Comparison of ENCODE assay signal across 9 cellular contexts in the genomic region with DNA sequence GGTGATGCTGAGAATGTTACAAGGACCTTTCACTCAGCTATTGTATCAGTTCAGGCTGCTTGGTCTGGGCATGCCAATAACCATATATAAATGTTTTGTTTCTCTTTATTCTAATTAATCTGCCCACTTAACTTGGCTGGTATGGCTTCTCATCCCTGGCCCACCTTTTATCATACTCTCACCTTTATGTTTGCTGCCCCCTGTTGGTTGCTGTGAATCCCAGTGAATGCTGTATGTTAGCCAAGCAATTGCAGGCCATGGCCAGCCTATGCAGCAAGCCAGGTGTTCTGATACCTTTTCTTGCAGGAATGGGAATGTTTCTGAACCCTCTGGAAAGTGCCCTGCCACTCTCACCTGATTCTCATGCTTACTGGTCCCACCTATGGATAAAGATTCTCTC. TPM values are rescaled to one million over a fixed set of nuclear protein-coding genes. Genes with fewer than 3 reads are reported as not detected.
DNase-seq lines count a peak whose midpoint lies in the region; ATAC-seq and TF ChIP-seq lines count a peak whose summit lies in the region.
"Had no signal": no experiment of that assay in that cellular context is flagged by ENCODE, and none has a peak within 500 bp of the region (broad histone marks: within the 10 kb centered on the region; RNA-seq: fewer than 3 reads in every experiment).

No MANE protein-coding gene starts in this region.

- intact Hi-C loops in gastrocnemius medialis (cut with DNase I; ENCODE audit: low total_unique reads): no loop called here

- in situ Hi-C loops in gastrocnemius medialis (cut with MboI; ENCODE audit: low sequenced_read_pairs in 4 of 4): no loop called here

- ATAC-seq in gastrocnemius medialis (no peak), HG02678 (IDR thresholded peaks at IDR 0.05; ENCODE audit: unreplicated experiment) (no peak)

- no peaks in the 10 kb centered on the region for H3K36me3 ChIP-seq in GM06990 (ENCODE audit: control insufficient read depth, insufficient read depth, low read length)
- no peaks in the 10 kb centered on the region for H3K36me3 ChIP-seq in gastrocnemius medialis

- TF ChIP-seq POLR2A in gastrocnemius medialis (IDR thresholded peaks at IDR 0.05): no peak

- no peaks in the 10 kb centered on the region for H3K4me1 ChIP-seq in gastrocnemius medialis

- H3K9me3 ChIP-seq in AG04450 (ENCODE audit: control insufficient read depth, insufficient read depth, low read length) (no peaks in the 10 kb centered on the region), gastrocnemius medialis (no peaks in the 10 kb centered on the region)

- CTCF ChIA-PET in AG04450 (lab: Charles Lee): interaction anchor here (1.3 to 3.7 kb wide), 4 partner anchors 150 to 479 kb away, joined by 3 to 15 read pairs (median 10); no protein-coding TSS in a partner anchor

- H3K4me3 ChIP-seq in AG04450 (ENCODE audit: low read depth, low read length) (no peak overlapping the region), GM06990 (replicated peaks; ENCODE audit: low read depth, low read length) (no peak overlapping the region), foreskin fibroblast (ENCODE audit: low read depth in 1 of 2, low read length in 2 of 2) (no peak overlapping the region), gastrocnemius medialis (no peak overlapping the region)

- POLR2A ChIA-PET in AG04450 (lab: Yijun Ruan, JAX): no interaction called here

- DNase-seq in AG04450 (ENCODE audit: low read depth, low spot score): no peak
- DNase-seq in GM06990 (ENCODE audit: extremely low read depth, insufficient read length): no peak
- peak; percentile 69 for DNase-seq in NCI-H748 treated with DMSO at 0.1 percent for 48 hours (lab: John Stamatoyannopoulos, UW)
- no peak for DNase-seq in foreskin fibroblast
- DNase-seq in gastrocnemius medialis: no peak
- no peak for DNase-seq in HuH-7 (ENCODE audit: low spot score)
- DNase-seq in caudate nucleus (lab: John Stamatoyannopoulos, UW): no peak

- H3K27me3 ChIP-seq in AG04450 (ENCODE audit: control insufficient read depth, insufficient read depth, low read length) (no peaks in the 10 kb centered on the region), GM06990 (replicated peaks; ENCODE audit: control insufficient read depth, insufficient read depth, low read length) (no peaks in the 10 kb centered on the region; the same call in 1 of the 2 replicates), gastrocnemius medialis (no peaks in the 10 kb centered on the region)

- H3K27ac ChIP-seq in AG04450 (ENCODE audit: low read depth, low read length) (no peak overlapping the region), gastrocnemius medialis (no peak overlapping the region), caudate nucleus (ENCODE audit: low read depth, low read length) (no peak overlapping the region)
- H3K27ac ChIP-seq: VCaP had no signal

- TF ChIP-seq CTCF in AG04450 (IDR thresholded peaks at IDR 0.05; ENCODE audit: low read depth, low read length): peak; percentile 49
- peak; percentile 72 for TF ChIP-seq CTCF in GM06990 (IDR thresholded peaks at IDR 0.05; ENCODE audit: insufficient read depth, low read length, poor library complexity, severe bottlenecking)
- TF ChIP-seq CTCF in foreskin fibroblast (IDR thresholded peaks at IDR 0.05; ENCODE audit: low read depth, low read length): peak; percentile 36
- no peak for TF ChIP-seq CTCF in gastrocnemius medialis (IDR thresholded peaks at IDR 0.05 in 4 of 5, conservative IDR thresholded peaks at IDR 0.05 in 1 of 5)

RNA-seq across cellular contexts. Expression of a gene that starts 54.6 kb away (rescaled TPM):
- not detected in 2 replicates for polyA plus RNA-seq in AG04450 (2011; rRNA removed)
- not detected in 2 replicates for polyA minus RNA-seq in AG04450 (2011; rRNA and poly(A)+ RNA removed)
- total RNA-seq in gastrocnemius medialis: under 1 TPM in 1 of 4 donors, not detected in 3; 0.29 TPM

Comparison
In these comparisons a context has a peak if more than half of its experiments do, and no peak if none do; other contexts are left out.
1. CTCF ChIP-seq: peak in AG04450 (single experiment), GM06990 (single experiment) and foreskin fibroblast (single experiment); none in gastrocnemius medialis (0 of 5).